25 cellular contexts compared by ENCODE assay signal in the genomic region with DNA sequence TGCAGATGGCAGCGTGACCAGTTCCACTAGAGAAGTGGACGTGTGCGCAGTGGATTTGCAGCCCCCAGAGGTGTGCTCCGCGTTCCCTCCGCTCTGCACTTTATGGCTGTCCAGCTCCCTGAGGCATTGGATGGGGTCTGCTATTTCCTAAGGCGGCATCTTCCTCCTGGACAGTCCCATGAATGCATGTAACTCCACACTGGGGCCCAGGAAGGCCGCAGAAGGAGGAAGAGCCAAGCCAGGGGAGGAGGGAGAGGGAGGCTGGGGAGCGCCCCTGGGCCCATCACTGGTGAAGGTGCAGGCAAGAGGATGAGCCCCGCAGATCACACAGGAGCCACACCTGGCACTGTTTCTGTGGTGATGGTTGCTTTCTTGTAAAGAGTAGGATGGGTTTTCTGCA.
"Had no signal": no experiment of that assay in that cellular context is flagged by ENCODE, and none has a peak within 500 bp of the region (broad histone marks: within the 10 kb centered on the region; RNA-seq: fewer than 3 reads in every experiment).

No MANE protein-coding gene starts in this region.

- H3K27ac ChIP-seq: esophagus muscularis mucosa, foreskin keratinocyte, heart left ventricle, neutrophil, pancreas, psoas muscle, spleen, thoracic aorta, vagina had no signal

- H3K27me3 Mint-ChIP-seq: activated CD4-positive, alpha-beta memory T cell treated with anti-CD3 and anti-CD28 coated beads, Interleukin-2, amount 10 ng/mL, durations not matched to agents 7 days and 5 days; activated CD4-positive, alpha-beta T cell treated with anti-CD3 and anti-CD28 coated beads, Interleukin-2, amount 10 ng/mL, durations not matched to agents 7 days and 5 days; dendritic cell treated with granulocyte-macrophage colony-stimulating factor and Interleukin-4, amounts not matched to agents 40 ng/mL and 50 ng/mL, for 4 days had no signal

- ATAC-seq: foreskin keratinocyte; heart left ventricle; naive thymus-derived CD8-positive, alpha-beta T cell; pancreas; psoas muscle; right cardiac atrium; stimulated activated naive CD8-positive, alpha-beta T cell treated with anti-CD3 and anti-CD28 coated beads, Interleukin-15, Interleukin-2, amounts not matched to agents 100 U/mL and 50 U/mL, for 24 hours had no signal

- H3K27me3 ChIP-seq: esophagus muscularis mucosa, neutrophil, pancreas, vagina had no signal

- H3K9me3 Mint-ChIP-seq: activated CD4-positive, alpha-beta memory T cell treated with anti-CD3 and anti-CD28 coated beads, Interleukin-2, amount 10 ng/mL, durations not matched to agents 7 days and 5 days; activated CD4-positive, alpha-beta T cell treated with anti-CD3 and anti-CD28 coated beads, Interleukin-2, amount 10 ng/mL, durations not matched to agents 7 days and 5 days; immature natural killer cell; naive thymus-derived CD8-positive, alpha-beta T cell; type B pancreatic cell had no signal

- H3K4me1 Mint-ChIP-seq: activated CD4-positive, alpha-beta memory T cell treated with anti-CD3 and anti-CD28 coated beads, Interleukin-2, amount 10 ng/mL, durations not matched to agents 7 days and 5 days; activated CD4-positive, alpha-beta T cell treated with anti-CD3 and anti-CD28 coated beads, Interleukin-2, amount 10 ng/mL, durations not matched to agents 7 days and 5 days had no signal

- H3K27ac Mint-ChIP-seq: activated CD4-positive, alpha-beta memory T cell treated with anti-CD3 and anti-CD28 coated beads, Interleukin-2, amount 10 ng/mL, durations not matched to agents 7 days and 5 days; activated CD4-positive, alpha-beta T cell treated with anti-CD3 and anti-CD28 coated beads, Interleukin-2, amount 10 ng/mL, durations not matched to agents 7 days and 5 days; dendritic cell treated with granulocyte-macrophage colony-stimulating factor and Interleukin-4, amounts not matched to agents 40 ng/mL and 50 ng/mL, for 4 days; immature natural killer cell; naive thymus-derived CD8-positive, alpha-beta T cell; type B pancreatic cell had no signal

- H3K36me3 Mint-ChIP-seq: immature natural killer cell; naive thymus-derived CD8-positive, alpha-beta T cell; type B pancreatic cell had no signal

- H3K36me3 ChIP-seq: esophagus muscularis mucosa, heart left ventricle, neutrophil, pancreas, spleen, thoracic aorta, vagina had no signal

- H3K4me3 Mint-ChIP-seq: activated CD4-positive, alpha-beta memory T cell treated with anti-CD3 and anti-CD28 coated beads, Interleukin-2, amount 10 ng/mL, durations not matched to agents 7 days and 5 days; activated CD4-positive, alpha-beta T cell treated with anti-CD3 and anti-CD28 coated beads, Interleukin-2, amount 10 ng/mL, durations not matched to agents 7 days and 5 days; dendritic cell treated with granulocyte-macrophage colony-stimulating factor and Interleukin-4, amounts not matched to agents 40 ng/mL and 50 ng/mL, for 4 days; immature natural killer cell; naive thymus-derived CD8-positive, alpha-beta T cell; type B pancreatic cell had no signal

- DNase-seq: activated CD4-positive, alpha-beta memory T cell treated with anti-CD3 and anti-CD28 coated beads, Interleukin-2, amount 10 ng/mL, durations not matched to agents 7 days and 5 days; activated CD4-positive, alpha-beta T cell treated with anti-CD3 and anti-CD28 coated beads for 1 hour; activated CD4-positive, alpha-beta T cell treated with anti-CD3 and anti-CD28 coated beads, Interleukin-2, amount 10 ng/mL, durations not matched to agents 7 days and 5 days; activated gamma-delta T cell; activated naive CD4-positive, alpha-beta T cell treated with anti-CD3 and anti-CD28 coated beads, Interleukin-2, amount 50 U/mL, for 16 hours; amniotic stem cell; central memory CD4-positive, alpha-beta T cell; effector CD4-positive, alpha-beta T cell; foreskin keratinocyte; heart left ventricle; hypothalamus; immature natural killer cell; naive thymus-derived CD8-positive, alpha-beta T cell; psoas muscle; spleen; stimulated activated naive CD8-positive, alpha-beta T cell treated with anti-CD3 and anti-CD28 coated beads, Interleukin-15, Interleukin-2, amounts not matched to agents 100 U/mL and 50 U/mL, for 24 hours; T-helper 2 cell had no signal

- H3K4me3 ChIP-seq: esophagus muscularis mucosa, heart left ventricle, pancreas, psoas muscle, spleen, thoracic aorta, vagina had no signal

- H3K4me1 ChIP-seq: esophagus muscularis mucosa, foreskin keratinocyte, heart left ventricle, pancreas, psoas muscle, spleen, vagina had no signal

- H3K9me3 ChIP-seq: esophagus muscularis mucosa, heart left ventricle, neutrophil, pancreas, psoas muscle, spleen, thoracic aorta, vagina had no signal
